ENCODE assay signal across 1 cellular context in the genomic region with DNA sequence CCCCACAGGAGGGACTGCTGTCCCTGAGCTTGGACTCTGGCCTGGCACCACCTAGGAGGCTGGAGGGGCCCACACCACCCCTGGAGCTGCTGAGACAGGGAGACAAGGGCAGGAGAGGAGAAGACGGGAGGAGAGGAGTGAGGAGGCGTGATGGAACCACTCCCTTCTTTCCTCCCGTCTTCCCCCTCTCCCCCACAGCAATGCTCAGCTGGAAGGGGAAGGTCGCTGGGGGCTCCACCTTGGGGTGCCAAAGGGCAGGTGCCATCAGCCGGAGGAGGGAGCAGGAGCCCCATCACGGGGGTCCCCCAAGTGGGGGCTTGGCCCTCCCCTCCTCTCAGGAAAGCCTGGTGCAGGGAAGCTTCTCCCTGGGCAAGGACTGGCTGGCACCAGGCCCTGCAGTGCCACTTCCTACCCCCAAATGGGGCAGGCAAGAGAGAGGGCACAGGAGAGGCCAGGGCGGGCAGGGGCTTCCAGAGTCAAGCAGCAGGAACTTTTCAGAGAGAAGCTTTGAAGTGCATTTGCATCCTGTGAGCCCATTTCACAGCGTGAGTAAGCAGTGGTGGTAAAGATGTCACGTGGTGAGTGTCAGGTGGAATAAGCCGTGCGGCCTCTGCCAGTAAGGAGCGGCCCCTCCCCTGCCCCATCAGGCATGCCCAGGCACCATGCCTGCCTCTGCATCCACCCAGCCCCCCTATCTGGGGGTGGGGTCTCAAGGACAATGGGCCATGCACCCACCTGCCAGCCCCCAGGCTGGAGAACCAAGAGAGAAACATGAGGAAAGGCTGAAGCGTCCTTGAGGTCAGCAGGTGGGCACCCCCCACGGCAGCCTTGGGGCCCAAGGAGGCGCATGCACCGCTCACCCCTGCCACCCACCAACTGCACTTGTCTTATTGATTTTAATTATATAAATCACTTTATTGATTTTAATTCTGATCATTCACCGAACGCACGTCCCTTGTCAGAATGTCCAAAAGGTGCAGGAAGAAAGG.
TF ChIP-seq lines count a peak whose summit lies in the region.

No MANE protein-coding gene starts in this region.

TF ChIP-seq in HepG2, 621 proteins besides CTCF, POLR2A, EP300 and RAD21 (continued from another document and continues in another):
- TF ChIP-seq ZNF282 (IDR thresholded peaks at IDR 0.05; ENCODE audit: partially characterized antibody) (no peak), ZNF703 (CRISPR knock-in tag; IDR thresholded peaks at IDR 0.05; ENCODE audit: borderline replicate concordance) (no peak), ZBTB34 (CRISPR knock-in tag; IDR thresholded peaks at IDR 0.05) (0 out of 2 replicates have a peak, but pooled peaks have one; percentile 15), FIP1L1 (IDR thresholded peaks at IDR 0.05; ENCODE audit: borderline replicate concordance, insufficient read depth, low read depth, low read length) (no peak), HCFC1 (IDR thresholded peaks at IDR 0.05; ENCODE audit: low read depth, low read length) (no peak), GMEB1 (CRISPR knock-in tag; IDR thresholded peaks at IDR 0.05; ENCODE audit: borderline replicate concordance) (no peak), ARNT (IDR thresholded peaks at IDR 0.05) (no peak), MIER2 (CRISPR knock-in tag; IDR thresholded peaks at IDR 0.05) (no peak), THAP7 (CRISPR knock-in tag; IDR thresholded peaks at IDR 0.05) (no peak), ZNF10 (CRISPR knock-in tag; IDR thresholded peaks at IDR 0.05; ENCODE audit: borderline replicate concordance, low read depth) (no peak), ZKSCAN1 (IDR thresholded peaks at IDR 0.05; ENCODE audit: low read length) (no peak), ZNF274 (CRISPR knock-in tag; IDR thresholded peaks at IDR 0.05) (0 out of 2 replicates have a peak, but pooled peaks have one; percentile 23), DDIT3 (CRISPR knock-in tag; IDR thresholded peaks at IDR 0.05) (no peak), EHMT2 (IDR thresholded peaks at IDR 0.05; ENCODE audit: borderline replicate concordance, low read depth, low read length) (no peak), ZNF775 (CRISPR knock-in tag; IDR thresholded peaks at IDR 0.05; ENCODE audit: borderline replicate concordance) (no peak), KLF6 (CRISPR knock-in tag; IDR thresholded peaks at IDR 0.05) (no peak), ZC3H4 (CRISPR knock-in tag; IDR thresholded peaks at IDR 0.05; ENCODE audit: borderline replicate concordance) (0 out of 2 replicates have a peak, but pooled peaks have one; percentile 43), HMG20A (CRISPR knock-in tag; IDR thresholded peaks at IDR 0.05; ENCODE audit: borderline replicate concordance) (no peak), SOX5 (CRISPR knock-in tag; IDR thresholded peaks at IDR 0.05; ENCODE audit: borderline replicate concordance) (no peak), ZNF678 (CRISPR knock-in tag; IDR thresholded peaks at IDR 0.05) (no peak), ZNF766 (CRISPR knock-in tag; IDR thresholded peaks at IDR 0.05; ENCODE audit: borderline replicate concordance) (no peak), ZFAT (CRISPR knock-in tag; conservative IDR thresholded peaks at IDR 0.05) (no peak), POLR2G (IDR thresholded peaks at IDR 0.05; ENCODE audit: low read depth, low read length) (peak; percentile 1; the same call in 1 of the 2 replicates), HDAC6 (IDR thresholded peaks at IDR 0.05; ENCODE audit: low read depth, low read length) (no peak), NR0B2 (CRISPR knock-in tag; IDR thresholded peaks at IDR 0.05) (no peak), NFYC (CRISPR knock-in tag; IDR thresholded peaks at IDR 0.05) (no peak), PTBP1 (IDR thresholded peaks at IDR 0.05; ENCODE audit: low read depth, low read length, poor library complexity, severe bottlenecking) (no peak), ZBTB20 (CRISPR knock-in tag; IDR thresholded peaks at IDR 0.05; ENCODE audit: borderline replicate concordance, low read depth) (peak; percentile 66; the same call in 1 of the 2 replicates), TP53 (CRISPR knock-in tag; conservative IDR thresholded peaks at IDR 0.05) (no peak), ZNF652 (CRISPR knock-in tag; IDR thresholded peaks at IDR 0.05; ENCODE audit: borderline replicate concordance, low read depth) (no peak), ZFYVE20 (CRISPR knock-in tag; IDR thresholded peaks at IDR 0.05; ENCODE audit: borderline replicate concordance, low read depth) (no peak), KLF11 (CRISPR knock-in tag; IDR thresholded peaks at IDR 0.05) (no peak), ZMAT5 (CRISPR knock-in tag; IDR thresholded peaks at IDR 0.05; ENCODE audit: borderline replicate concordance, low read depth) (no peak), SSRP1 (CRISPR knock-in tag; IDR thresholded peaks at IDR 0.05) (peak; percentile 70), MIXL1 (CRISPR knock-in tag; IDR thresholded peaks at IDR 0.05) (no peak), ZNF468 (CRISPR knock-in tag; IDR thresholded peaks at IDR 0.05) (no peak), TBX3 (IDR thresholded peaks at IDR 0.05; ENCODE audit: borderline replicate concordance) (no peak)
- TF ChIP-seq, protein P1, sequence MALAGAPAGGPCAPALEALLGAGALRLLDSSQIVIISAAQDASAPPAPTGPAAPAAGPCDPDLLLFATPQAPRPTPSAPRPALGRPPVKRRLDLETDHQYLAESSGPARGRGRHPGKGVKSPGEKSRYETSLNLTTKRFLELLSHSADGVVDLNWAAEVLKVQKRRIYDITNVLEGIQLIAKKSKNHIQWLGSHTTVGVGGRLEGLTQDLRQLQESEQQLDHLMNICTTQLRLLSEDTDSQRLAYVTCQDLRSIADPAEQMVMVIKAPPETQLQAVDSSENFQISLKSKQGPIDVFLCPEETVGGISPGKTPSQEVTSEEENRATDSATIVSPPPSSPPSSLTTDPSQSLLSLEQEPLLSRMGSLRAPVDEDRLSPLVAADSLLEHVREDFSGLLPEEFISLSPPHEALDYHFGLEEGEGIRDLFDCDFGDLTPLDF (CRISPR knock-in tag; IDR thresholded peaks at IDR 0.05): no peak
- TF ChIP-seq, protein P2, sequence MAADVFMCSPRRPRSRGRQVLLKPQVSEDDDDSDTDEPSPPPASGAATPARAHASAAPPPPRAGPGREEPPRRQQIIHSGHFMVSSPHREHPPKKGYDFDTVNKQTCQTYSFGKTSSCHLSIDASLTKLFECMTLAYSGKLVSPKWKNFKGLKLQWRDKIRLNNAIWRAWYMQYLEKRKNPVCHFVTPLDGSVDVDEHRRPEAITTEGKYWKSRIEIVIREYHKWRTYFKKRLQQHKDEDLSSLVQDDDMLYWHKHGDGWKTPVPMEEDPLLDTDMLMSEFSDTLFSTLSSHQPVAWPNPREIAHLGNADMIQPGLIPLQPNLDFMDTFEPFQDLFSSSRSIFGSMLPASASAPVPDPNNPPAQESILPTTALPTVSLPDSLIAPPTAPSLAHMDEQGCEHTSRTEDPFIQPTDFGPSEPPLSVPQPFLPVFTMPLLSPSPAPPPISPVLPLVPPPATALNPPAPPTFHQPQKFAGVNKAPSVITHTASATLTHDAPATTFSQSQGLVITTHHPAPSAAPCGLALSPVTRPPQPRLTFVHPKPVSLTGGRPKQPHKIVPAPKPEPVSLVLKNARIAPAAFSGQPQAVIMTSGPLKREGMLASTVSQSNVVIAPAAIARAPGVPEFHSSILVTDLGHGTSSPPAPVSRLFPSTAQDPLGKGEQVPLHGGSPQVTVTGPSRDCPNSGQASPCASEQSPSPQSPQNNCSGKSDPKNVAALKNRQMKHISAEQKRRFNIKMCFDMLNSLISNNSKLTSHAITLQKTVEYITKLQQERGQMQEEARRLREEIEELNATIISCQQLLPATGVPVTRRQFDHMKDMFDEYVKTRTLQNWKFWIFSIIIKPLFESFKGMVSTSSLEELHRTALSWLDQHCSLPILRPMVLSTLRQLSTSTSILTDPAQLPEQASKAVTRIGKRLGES (CRISPR knock-in tag; IDR thresholded peaks at IDR 0.05; ENCODE audit: borderline replicate concordance): no peak
- TF ChIP-seq, protein P3, sequence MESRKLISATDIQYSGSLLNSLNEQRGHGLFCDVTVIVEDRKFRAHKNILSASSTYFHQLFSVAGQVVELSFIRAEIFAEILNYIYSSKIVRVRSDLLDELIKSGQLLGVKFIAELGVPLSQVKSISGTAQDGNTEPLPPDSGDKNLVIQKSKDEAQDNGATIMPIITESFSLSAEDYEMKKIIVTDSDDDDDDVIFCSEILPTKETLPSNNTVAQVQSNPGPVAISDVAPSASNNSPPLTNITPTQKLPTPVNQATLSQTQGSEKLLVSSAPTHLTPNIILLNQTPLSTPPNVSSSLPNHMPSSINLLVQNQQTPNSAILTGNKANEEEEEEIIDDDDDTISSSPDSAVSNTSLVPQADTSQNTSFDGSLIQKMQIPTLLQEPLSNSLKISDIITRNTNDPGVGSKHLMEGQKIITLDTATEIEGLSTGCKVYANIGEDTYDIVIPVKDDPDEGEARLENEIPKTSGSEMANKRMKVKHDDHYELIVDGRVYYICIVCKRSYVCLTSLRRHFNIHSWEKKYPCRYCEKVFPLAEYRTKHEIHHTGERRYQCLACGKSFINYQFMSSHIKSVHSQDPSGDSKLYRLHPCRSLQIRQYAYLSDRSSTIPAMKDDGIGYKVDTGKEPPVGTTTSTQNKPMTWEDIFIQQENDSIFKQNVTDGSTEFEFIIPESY (CRISPR knock-in tag; IDR thresholded peaks at IDR 0.05): no peak
- TF ChIP-seq, protein P4, sequence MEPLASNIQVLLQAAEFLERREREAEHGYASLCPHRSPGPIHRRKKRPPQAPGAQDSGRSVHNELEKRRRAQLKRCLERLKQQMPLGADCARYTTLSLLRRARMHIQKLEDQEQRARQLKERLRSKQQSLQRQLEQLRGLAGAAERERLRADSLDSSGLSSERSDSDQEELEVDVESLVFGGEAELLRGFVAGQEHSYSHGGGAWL (CRISPR knock-in tag; IDR thresholded peaks at IDR 0.05): no peak
- TF ChIP-seq, protein P5, sequence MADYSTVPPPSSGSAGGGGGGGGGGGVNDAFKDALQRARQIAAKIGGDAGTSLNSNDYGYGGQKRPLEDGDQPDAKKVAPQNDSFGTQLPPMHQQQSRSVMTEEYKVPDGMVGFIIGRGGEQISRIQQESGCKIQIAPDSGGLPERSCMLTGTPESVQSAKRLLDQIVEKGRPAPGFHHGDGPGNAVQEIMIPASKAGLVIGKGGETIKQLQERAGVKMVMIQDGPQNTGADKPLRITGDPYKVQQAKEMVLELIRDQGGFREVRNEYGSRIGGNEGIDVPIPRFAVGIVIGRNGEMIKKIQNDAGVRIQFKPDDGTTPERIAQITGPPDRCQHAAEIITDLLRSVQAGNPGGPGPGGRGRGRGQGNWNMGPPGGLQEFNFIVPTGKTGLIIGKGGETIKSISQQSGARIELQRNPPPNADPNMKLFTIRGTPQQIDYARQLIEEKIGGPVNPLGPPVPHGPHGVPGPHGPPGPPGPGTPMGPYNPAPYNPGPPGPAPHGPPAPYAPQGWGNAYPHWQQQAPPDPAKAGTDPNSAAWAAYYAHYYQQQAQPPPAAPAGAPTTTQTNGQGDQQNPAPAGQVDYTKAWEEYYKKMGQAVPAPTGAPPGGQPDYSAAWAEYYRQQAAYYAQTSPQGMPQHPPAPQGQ (CRISPR knock-in tag; IDR thresholded peaks at IDR 0.05; ENCODE audit: borderline replicate concordance): no peak
- TF ChIP-seq, protein P6, sequence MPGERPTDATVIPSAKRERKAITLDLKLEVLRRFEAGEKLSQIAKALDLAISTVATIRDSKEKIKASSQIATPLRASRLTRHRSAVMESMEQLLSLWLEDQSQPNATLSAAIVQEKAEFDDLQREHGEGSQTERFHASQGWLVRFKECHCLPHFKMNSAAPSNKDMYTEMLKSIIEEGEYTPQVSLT (CRISPR knock-in tag; IDR thresholded peaks at IDR 0.05; ENCODE audit: borderline replicate concordance, low read depth): no peak
- TF ChIP-seq, protein P7, sequence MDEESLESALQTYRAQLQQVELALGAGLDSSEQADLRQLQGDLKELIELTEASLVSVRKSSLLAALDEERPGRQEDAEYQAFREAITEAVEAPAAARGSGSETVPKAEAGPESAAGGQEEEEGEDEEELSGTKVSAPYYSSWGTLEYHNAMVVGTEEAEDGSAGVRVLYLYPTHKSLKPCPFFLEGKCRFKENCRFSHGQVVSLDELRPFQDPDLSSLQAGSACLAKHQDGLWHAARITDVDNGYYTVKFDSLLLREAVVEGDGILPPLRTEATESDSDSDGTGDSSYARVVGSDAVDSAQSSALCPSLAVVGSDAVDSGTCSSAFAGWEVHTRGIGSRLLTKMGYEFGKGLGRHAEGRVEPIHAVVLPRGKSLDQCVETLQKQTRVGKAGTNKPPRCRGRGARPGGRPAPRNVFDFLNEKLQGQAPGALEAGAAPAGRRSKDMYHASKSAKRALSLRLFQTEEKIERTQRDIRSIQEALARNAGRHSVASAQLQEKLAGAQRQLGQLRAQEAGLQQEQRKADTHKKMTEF (CRISPR knock-in tag; IDR thresholded peaks at IDR 0.05): no peak; the same call in 1 of the 2 replicates
